ENCODE assay signal across 8 cellular contexts in genomic region chr13:79522583-79522982, GRCh38. TPM values are rescaled to one million over a fixed set of nuclear protein-coding genes. Genes with fewer than 3 reads are reported as not detected.
DNase-seq lines count a peak whose midpoint lies in the region; ATAC-seq, FAIRE-seq and TF ChIP-seq lines count a peak whose summit lies in the region.

No MANE protein-coding gene starts in this region.

- FAIRE-seq in GM12891 (lab: Jason Lieb, UNC) (peak; percentile 89), K562 (lab: Jason Lieb, UNC) (no peak)

- CTCF ChIA-PET in K562 (lab: Yijun Ruan, JAX; ENCODE audit: low intra/inter-chr PET ratio): no interaction called here

- no peak overlapping the region for H3K9ac ChIP-seq in K562 (ENCODE audit: insufficient read depth in 1 of 2, low read depth in 2 of 2, low read length in 2 of 2)

- peak overlapping the region; percentile 53; the same call in 1 of the 3 replicates for H3K27ac ChIP-seq in K562 (ENCODE audit: extremely low read depth, low read depth, low read length)
- H3K27ac ChIP-seq in prostate gland: no peak overlapping the region

- H3K4me1 ChIP-seq in K562 (replicated peaks in 1 of 2; ENCODE audit: control insufficient read depth in 2 of 2, insufficient read depth in 2 of 2, low read length in 2 of 2): peaks cover 0 to 12% of the 10 kb centered on the region in 2 experiments; a peak in 2 of 5 replicates
- H3K4me1 ChIP-seq in prostate gland (replicated peaks): no peaks in the 10 kb centered on the region

- intact Hi-C loops in K562 (cut with micrococcal nuclease) (no loop called here), prostate gland (cut with DNase I) (no loop called here)

- POLR2A ChIA-PET in K562 (lab: Yijun Ruan, JAX): no interaction called here

- no TSS peak for BruUV-seq in K562 (replicated peaks; lab: Mats Ljungman, UMichigan)

- TF ChIP-seq POLR2A in GM12891 (IDR thresholded peaks at IDR 0.05; ENCODE audit: low read depth, low read length) (no peak), K562 (conservative IDR thresholded peaks at IDR 0.05) (no peak), prostate gland (IDR thresholded peaks at IDR 0.05) (no peak)

- H2AFZ ChIP-seq in K562 (ENCODE audit: low read depth, low read length): no peak overlapping the region

- TF ChIP-seq RAD21 in K562 (CRISPR knock-in tag; conservative IDR thresholded peaks at IDR 0.05 in 1 of 2, IDR thresholded peaks at IDR 0.05 in 1 of 2): no peak

- ATAC-seq in GM21390 (IDR thresholded peaks at IDR 0.05; ENCODE audit: unreplicated experiment) (peak; percentile 99), HG03521 (IDR thresholded peaks at IDR 0.05; ENCODE audit: unreplicated experiment) (peak; percentile 96), K562 (no peak; the same call in 2 of the 3 replicates)

- H3K79me2 ChIP-seq in K562 (ENCODE audit: control insufficient read depth, insufficient read depth, low read length): 0 out of 3 replicates have a peak, but pooled peaks cover 4% of the 10 kb centered on the region

- no peaks in the 10 kb centered on the region for H4K20me1 ChIP-seq in K562 (replicated peaks; ENCODE audit: control insufficient read depth, insufficient read depth, low read length)

- H3K9me1 ChIP-seq in K562 (ENCODE audit: control insufficient read depth, insufficient read depth, low read length): no peaks in the 10 kb centered on the region

- H3K36me3 ChIP-seq in K562 (ENCODE audit: control insufficient read depth, insufficient read depth, low read length): peaks cover 20% of the 10 kb centered on the region; the same call in 2 of the 3 replicates
- H3K36me3 ChIP-seq in prostate gland: no peaks in the 10 kb centered on the region

- in situ Hi-C loops in K562 (cut with MboI): loop anchor here (10.0 kb wide), 1 partner anchor 1398 kb away; no protein-coding TSS in a partner anchor

- peak; percentile 5 for DNase-seq in GM12891 (ENCODE audit: insufficient read length, low spot score)
- DNase-seq in K562 (ENCODE audit: extremely low read depth in 1 of 4, low spot score in 3 of 4): peak in 1 of 4 experiments; percentile 39
- no peak for DNase-seq in HT-29 (ENCODE audit: low spot score)
- no peak for DNase-seq in cerebellum (ENCODE audit: low spot score)
- no peak for DNase-seq in prostate gland (ENCODE audit: low spot score)
- no peak for DNase-seq in activated CD8-positive, alpha-beta memory T cell treated with anti-CD3 and anti-CD28 coated beads, Interleukin-2, amount 50 U/mL, for 4 hours

- H3K9me3 ChIP-seq in K562 (replicated peaks; ENCODE audit: control insufficient read depth, insufficient read depth, low read depth, low read length) (no peaks in the 10 kb centered on the region), prostate gland (no peaks in the 10 kb centered on the region)

- H3K27me3 ChIP-seq in K562 (ENCODE audit: control insufficient read depth in 2 of 2, insufficient read depth in 2 of 2, low read length in 2 of 2): no peaks in the 10 kb centered on the region
- H3K27me3 ChIP-seq in prostate gland (replicated peaks; ENCODE audit: insufficient read depth): no peaks in the 10 kb centered on the region

- no peak for TF ChIP-seq CTCF in K562 (IDR thresholded peaks at IDR 0.05 in 2 of 3, conservative IDR thresholded peaks at IDR 0.05 in 1 of 3; ENCODE audit: insufficient read depth in 2 of 3, low read depth in 1 of 3, low read length in 3 of 3)
- no peak for TF ChIP-seq CTCF in prostate gland (IDR thresholded peaks at IDR 0.05)

- no peak for TF ChIP-seq EP300 in K562 (IDR thresholded peaks at IDR 0.05; ENCODE audit: low read length)

- no peak overlapping the region for H3K4me3 ChIP-seq in K562
- H3K4me3 ChIP-seq in prostate gland: no peak overlapping the region

- no peak overlapping the region for H3K4me2 ChIP-seq in K562 (ENCODE audit: insufficient read depth, low read length)

TF ChIP-seq in GM12891, 5 proteins besides CTCF, POLR2A, EP300 and RAD21:
- TF ChIP-seq PAX5 (IDR thresholded peaks at IDR 0.05; ENCODE audit: insufficient read depth, low read length, severe bottlenecking) (no peak), POU2F2 (IDR thresholded peaks at IDR 0.05; ENCODE audit: low read depth, low read length) (no peak), TAF1 (IDR thresholded peaks at IDR 0.05; ENCODE audit: low read depth, low read length) (no peak), SPI1 (IDR thresholded peaks at IDR 0.05; ENCODE audit: low read depth, low read length) (peak; percentile 84), POLR2AphosphoS5 (IDR thresholded peaks at IDR 0.05; ENCODE audit: low read depth, low read length) (no peak)

TF ChIP-seq in K562, 482 proteins besides CTCF, POLR2A, EP300 and RAD21:
- TF ChIP-seq ZBTB9 (CRISPR knock-in tag; IDR thresholded peaks at IDR 0.05): 0 out of 2 replicates have a peak, but pooled peaks have one; percentile 41
- no peak for TF ChIP-seq ARNT (IDR thresholded peaks at IDR 0.05)
- peak; percentile 35 for TF ChIP-seq NFIC (IDR thresholded peaks at IDR 0.05)
- no peak for TF ChIP-seq NCOA6 (IDR thresholded peaks at IDR 0.05)
- no peak for TF ChIP-seq ZNF57 (CRISPR knock-in tag; IDR thresholded peaks at IDR 0.05)
- TF ChIP-seq FOXP4 (CRISPR knock-in tag; IDR thresholded peaks at IDR 0.05; ENCODE audit: borderline replicate concordance): no peak
- TF ChIP-seq KLF16 (IDR thresholded peaks at IDR 0.05): peak; percentile 17; the same call in 1 of the 2 replicates
- no peak for TF ChIP-seq ZNF143 (CRISPR knock-in tag; IDR thresholded peaks at IDR 0.05)
- peak; percentile 69 for TF ChIP-seq FOSL1 (tag; conservative IDR thresholded peaks at IDR 0.05)
- TF ChIP-seq HNRNPUL1 (IDR thresholded peaks at IDR 0.05; ENCODE audit: low read length): no peak
- peak; percentile 19; the same call in 1 of the 2 replicates for TF ChIP-seq SPI1 (IDR thresholded peaks at IDR 0.05; ENCODE audit: borderline replicate concordance, low read depth, low read length)
- 0 out of 2 replicates have a peak, but pooled peaks have one; percentile 17 for TF ChIP-seq TFE3 (CRISPR knock-in tag; IDR thresholded peaks at IDR 0.05)

RNA-seq across cellular contexts. Expression of gene NDFIP2, which starts 41.6 kb away (rescaled TPM):
- 19.5 TPM for polyA plus RNA-seq in GM12891 (2012; ENCODE audit: low read depth, missing spikeins)
- total RNA-seq in K562 (2011; cell fraction: chromatin; rRNA removed; ENCODE audit: low replicate concordance): 18.0 and 21.1 TPM in 2 replicates
- total RNA-seq in K562 (2011; cell fraction: nucleolus; rRNA removed): 16.7 and 22.9 TPM in 2 replicates
- 19.9 and 25.2 TPM in 2 replicates for total RNA-seq in K562 (2011; cell fraction: nucleoplasm; rRNA removed)
- total RNA-seq in K562 (2014; rRNA removed): 13.4 and 15.3 TPM in 2 replicates
- 34.2 and 38.5 TPM in 2 replicates for total RNA-seq in K562 (2014; rRNA removed; fragmentation: Illumina TruSeq; extraction: Trizol)
- 24.8 and 27.8 TPM in 2 replicates for total RNA-seq in K562 (2015; rRNA removed; fragmentation: Illumina TruSeq; extraction: Trizol)
- 36.4 and 36.6 TPM in 2 replicates for total RNA-seq in K562 (2021)
- polyA plus RNA-seq in K562 (2011; rRNA removed): 53.7 and 54.4 TPM in 2 replicates
- 26.4 and 30.2 TPM in 2 replicates for polyA plus RNA-seq in K562 (2011; cell fraction: cytosol; rRNA removed)
- 15.2 and 17.7 TPM in 2 replicates for polyA plus RNA-seq in K562 (2011; cell fraction: nucleus; rRNA removed)
- 33.0 and 34.7 TPM in 2 replicates for polyA plus RNA-seq in K562 (2012)
- 25.6 and 28.6 TPM in 2 replicates for polyA plus RNA-seq in K562 (2014; fragmentation: Illumina TruSeq; extraction: Trizol)
- polyA plus RNA-seq in K562 (2014; fragmentation: Nextera tagmentation; extraction: Ambion mirVana): 10 to 100 TPM; 25.3 to 25.6 TPM
- polyA plus RNA-seq in K562 (2014; rRNA removed): 22.5 and 23.6 TPM in 2 replicates
- polyA minus RNA-seq in K562 (2011; rRNA and poly(A)+ RNA removed): 34.7 and 35.1 TPM in 2 replicates
- 24.1 and 25.0 TPM in 2 replicates for polyA minus RNA-seq in K562 (2011; cell fraction: cytosol; rRNA and poly(A)+ RNA removed)
- polyA minus RNA-seq in K562 (2011; cell fraction: nucleus; rRNA and poly(A)+ RNA removed): 12.5 and 25.8 TPM in 2 replicates
- total RNA-seq in HT-29 (2014; rRNA removed; shearing (Covaris generic)): 26.9 and 29.2 TPM in 2 replicates
- total RNA-seq in cerebellum: 28.9 TPM
- total RNA-seq in prostate gland: 10 to 100 TPM; 22.2 to 30.8 TPM
